ENCODE assay signal across 1 cellular context in the genomic region with DNA sequence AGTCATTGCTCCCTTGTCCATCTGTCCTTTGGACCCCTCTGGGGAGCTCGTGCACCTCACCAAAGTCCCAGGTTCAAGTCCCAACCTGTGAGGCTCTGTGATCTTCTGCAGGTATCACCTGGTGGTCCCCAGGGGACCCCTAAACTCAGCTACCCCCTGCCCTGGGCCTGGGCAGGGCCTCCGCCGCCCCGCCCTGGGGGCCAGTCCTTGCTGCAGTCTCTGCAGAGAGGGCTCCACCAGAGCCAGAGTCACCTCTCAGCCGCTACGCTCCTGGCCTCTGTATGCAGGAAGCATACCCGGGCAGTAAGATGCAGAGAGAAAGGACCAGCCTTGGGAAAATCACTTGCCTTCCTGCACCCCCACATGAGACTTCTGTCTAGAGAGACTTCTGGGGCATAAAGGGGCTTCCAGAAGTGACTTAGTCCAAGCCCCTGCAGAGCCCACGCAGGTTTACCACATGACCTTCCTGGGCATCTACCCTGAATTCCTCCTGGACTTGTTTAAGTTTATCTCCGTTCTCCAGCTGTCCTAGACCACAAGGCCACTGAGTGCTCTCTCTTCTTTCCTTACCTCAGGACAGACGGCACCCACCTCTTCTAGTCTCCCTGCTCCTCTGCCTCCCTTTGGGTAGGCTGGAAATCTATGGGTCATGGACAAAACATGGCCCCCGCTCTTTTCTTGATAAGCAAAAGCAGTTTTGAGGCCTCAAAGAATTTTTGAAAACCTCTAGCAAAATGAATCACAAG.
TF ChIP-seq lines count a peak whose summit lies in the region.

No MANE protein-coding gene starts in this region.

TF ChIP-seq in K562, 482 proteins besides CTCF, POLR2A, EP300 and RAD21 (continues in another document):
- TF ChIP-seq SAP30 (IDR thresholded peaks at IDR 0.05; ENCODE audit: borderline replicate concordance, insufficient read depth, low read depth, low read length, poor library complexity, severe bottlenecking) (peak; percentile 29), WHSC1 (IDR thresholded peaks at IDR 0.05; ENCODE audit: low read length) (peak; percentile 25), TSC22D4 (tag; IDR thresholded peaks at IDR 0.05) (no peak), ZNF197 (CRISPR knock-in tag; IDR thresholded peaks at IDR 0.05; ENCODE audit: low read depth) (no peak), SMARCE1 (IDR thresholded peaks at IDR 0.05) (peak; percentile 74), CBFA2T3 (IDR thresholded peaks at IDR 0.05) (peak; percentile 87), HDAC2 (IDR thresholded peaks at IDR 0.05) (no peak), RAD51 (IDR thresholded peaks at IDR 0.05; ENCODE audit: borderline replicate concordance, low read depth) (peak; percentile 32; the same call in 1 of the 2 replicates), MAFG (tag; conservative IDR thresholded peaks at IDR 0.05) (no peak), SMAD4 (CRISPR knock-in tag; conservative IDR thresholded peaks at IDR 0.05) (0 out of 2 replicates have a peak, but pooled peaks have one; percentile 23), POLR2H (tag; IDR thresholded peaks at IDR 0.05; ENCODE audit: low read depth) (peak; percentile 14; the same call in 1 of the 2 replicates), CXXC5 (CRISPR knock-in tag; IDR thresholded peaks at IDR 0.05) (peak; percentile 61), SMARCA4 (IDR thresholded peaks at IDR 0.05) (peak; percentile 84), MYC (IDR thresholded peaks at IDR 0.05; ENCODE audit: low read depth, low read length) (peak; percentile 46; the same call in 1 of the 2 replicates), MYC (CRISPR knock-in tag; IDR thresholded peaks at IDR 0.05; ENCODE audit: borderline replicate concordance, low read depth) (0 out of 2 replicates have a peak, but pooled peaks have one; percentile 43), ZNF695 (CRISPR knock-in tag; IDR thresholded peaks at IDR 0.05) (no peak), MECOM (CRISPR knock-in tag; IDR thresholded peaks at IDR 0.05) (no peak), CREM (IDR thresholded peaks at IDR 0.05; ENCODE audit: low read depth) (peak; percentile 3; the same call in 1 of the 2 replicates), TBP (optimal IDR thresholded peaks at IDR 0.05; ENCODE audit: low read depth, low read length) (peak; percentile 57), TEAD2 (tag; IDR thresholded peaks at IDR 0.05) (no peak), ZBTB8A (IDR thresholded peaks at IDR 0.05; ENCODE audit: partially characterized antibody) (no peak), POLR2G (IDR thresholded peaks at IDR 0.05; ENCODE audit: low read depth, low read length) (0 out of 2 replicates have a peak, but pooled peaks have one; percentile 34), EWSR1 (IDR thresholded peaks at IDR 0.05; ENCODE audit: borderline replicate concordance, low read depth, partially characterized antibody) (no peak), ZBTB7A (IDR thresholded peaks at IDR 0.05; ENCODE audit: borderline replicate concordance, control insufficient read depth, low read depth, low read length) (peak; percentile 49; the same call in 1 of the 2 replicates), MTA2 (IDR thresholded peaks at IDR 0.05; ENCODE audit: low read depth) (peak; percentile 73), NEUROD1 (IDR thresholded peaks at IDR 0.05; ENCODE audit: borderline replicate concordance, low read depth, low read length, partially characterized antibody) (peak; percentile 27), HNRNPK (IDR thresholded peaks at IDR 0.05; ENCODE audit: low read depth, low read length, poor library complexity, severe bottlenecking) (no peak), TAL1 (IDR thresholded peaks at IDR 0.05) (peak; percentile 82), KDM5B (IDR thresholded peaks at IDR 0.05; ENCODE audit: insufficient replicate concordance, low read depth, low read length) (peak; percentile 39), RBFOX2 (IDR thresholded peaks at IDR 0.05; ENCODE audit: low read depth, low read length) (peak; percentile 42; the same call in 1 of the 2 replicates), CC2D1A (IDR thresholded peaks at IDR 0.05) (no peak), CBFA2T2 (conservative IDR thresholded peaks at IDR 0.05) (peak; percentile 76)
- TF ChIP-seq, protein P1, sequence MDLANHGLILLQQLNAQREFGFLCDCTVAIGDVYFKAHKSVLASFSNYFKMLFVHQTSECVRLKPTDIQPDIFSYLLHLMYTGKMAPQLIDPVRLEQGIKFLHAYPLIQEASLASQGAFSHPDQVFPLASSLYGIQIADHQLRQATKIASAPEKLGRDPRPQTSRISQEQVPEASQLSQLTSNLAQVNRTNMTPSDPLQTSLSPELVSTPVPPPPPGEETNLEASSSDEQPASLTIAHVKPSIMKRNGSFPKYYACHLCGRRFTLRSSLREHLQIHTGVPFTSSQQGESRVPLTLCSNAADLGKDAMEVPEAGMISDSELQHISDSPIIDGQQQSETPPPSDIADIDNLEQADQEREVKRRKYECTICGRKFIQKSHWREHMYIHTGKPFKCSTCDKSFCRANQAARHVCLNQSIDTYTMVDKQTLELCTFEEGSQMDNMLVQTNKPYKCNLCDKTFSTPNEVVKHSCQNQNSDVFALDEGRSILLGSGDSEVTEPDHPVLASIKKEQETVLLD (IDR thresholded peaks at IDR 0.05): peak; percentile 42; the same call in 1 of the 2 replicates
- TF ChIP-seq, protein P2, sequence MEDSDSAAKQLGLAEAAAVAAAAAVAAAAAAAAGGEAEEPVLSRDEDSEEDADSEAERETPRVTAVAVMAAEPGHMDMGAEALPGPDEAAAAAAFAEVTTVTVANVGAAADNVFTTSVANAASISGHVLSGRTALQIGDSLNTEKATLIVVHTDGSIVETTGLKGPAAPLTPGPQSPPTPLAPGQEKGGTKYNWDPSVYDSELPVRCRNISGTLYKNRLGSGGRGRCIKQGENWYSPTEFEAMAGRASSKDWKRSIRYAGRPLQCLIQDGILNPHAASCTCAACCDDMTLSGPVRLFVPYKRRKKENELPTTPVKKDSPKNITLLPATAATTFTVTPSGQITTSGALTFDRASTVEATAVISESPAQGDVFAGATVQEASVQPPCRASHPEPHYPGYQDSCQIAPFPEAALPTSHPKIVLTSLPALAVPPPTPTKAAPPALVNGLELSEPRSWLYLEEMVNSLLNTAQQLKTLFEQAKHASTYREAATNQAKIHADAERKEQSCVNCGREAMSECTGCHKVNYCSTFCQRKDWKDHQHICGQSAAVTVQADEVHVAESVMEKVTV (CRISPR knock-in tag; IDR thresholded peaks at IDR 0.05): no peak
- TF ChIP-seq, protein P3, sequence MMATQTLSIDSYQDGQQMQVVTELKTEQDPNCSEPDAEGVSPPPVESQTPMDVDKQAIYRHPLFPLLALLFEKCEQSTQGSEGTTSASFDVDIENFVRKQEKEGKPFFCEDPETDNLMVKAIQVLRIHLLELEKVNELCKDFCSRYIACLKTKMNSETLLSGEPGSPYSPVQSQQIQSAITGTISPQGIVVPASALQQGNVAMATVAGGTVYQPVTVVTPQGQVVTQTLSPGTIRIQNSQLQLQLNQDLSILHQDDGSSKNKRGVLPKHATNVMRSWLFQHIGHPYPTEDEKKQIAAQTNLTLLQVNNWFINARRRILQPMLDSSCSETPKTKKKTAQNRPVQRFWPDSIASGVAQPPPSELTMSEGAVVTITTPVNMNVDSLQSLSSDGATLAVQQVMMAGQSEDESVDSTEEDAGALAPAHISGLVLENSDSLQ (IDR thresholded peaks at IDR 0.05): no peak
- TF ChIP-seq, protein P4, sequence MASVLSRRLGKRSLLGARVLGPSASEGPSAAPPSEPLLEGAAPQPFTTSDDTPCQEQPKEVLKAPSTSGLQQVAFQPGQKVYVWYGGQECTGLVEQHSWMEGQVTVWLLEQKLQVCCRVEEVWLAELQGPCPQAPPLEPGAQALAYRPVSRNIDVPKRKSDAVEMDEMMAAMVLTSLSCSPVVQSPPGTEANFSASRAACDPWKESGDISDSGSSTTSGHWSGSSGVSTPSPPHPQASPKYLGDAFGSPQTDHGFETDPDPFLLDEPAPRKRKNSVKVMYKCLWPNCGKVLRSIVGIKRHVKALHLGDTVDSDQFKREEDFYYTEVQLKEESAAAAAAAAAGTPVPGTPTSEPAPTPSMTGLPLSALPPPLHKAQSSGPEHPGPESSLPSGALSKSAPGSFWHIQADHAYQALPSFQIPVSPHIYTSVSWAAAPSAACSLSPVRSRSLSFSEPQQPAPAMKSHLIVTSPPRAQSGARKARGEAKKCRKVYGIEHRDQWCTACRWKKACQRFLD (CRISPR knock-in tag; IDR thresholded peaks at IDR 0.05): peak; percentile 53; the same call in 1 of the 2 replicates
- TF ChIP-seq, protein P5, sequence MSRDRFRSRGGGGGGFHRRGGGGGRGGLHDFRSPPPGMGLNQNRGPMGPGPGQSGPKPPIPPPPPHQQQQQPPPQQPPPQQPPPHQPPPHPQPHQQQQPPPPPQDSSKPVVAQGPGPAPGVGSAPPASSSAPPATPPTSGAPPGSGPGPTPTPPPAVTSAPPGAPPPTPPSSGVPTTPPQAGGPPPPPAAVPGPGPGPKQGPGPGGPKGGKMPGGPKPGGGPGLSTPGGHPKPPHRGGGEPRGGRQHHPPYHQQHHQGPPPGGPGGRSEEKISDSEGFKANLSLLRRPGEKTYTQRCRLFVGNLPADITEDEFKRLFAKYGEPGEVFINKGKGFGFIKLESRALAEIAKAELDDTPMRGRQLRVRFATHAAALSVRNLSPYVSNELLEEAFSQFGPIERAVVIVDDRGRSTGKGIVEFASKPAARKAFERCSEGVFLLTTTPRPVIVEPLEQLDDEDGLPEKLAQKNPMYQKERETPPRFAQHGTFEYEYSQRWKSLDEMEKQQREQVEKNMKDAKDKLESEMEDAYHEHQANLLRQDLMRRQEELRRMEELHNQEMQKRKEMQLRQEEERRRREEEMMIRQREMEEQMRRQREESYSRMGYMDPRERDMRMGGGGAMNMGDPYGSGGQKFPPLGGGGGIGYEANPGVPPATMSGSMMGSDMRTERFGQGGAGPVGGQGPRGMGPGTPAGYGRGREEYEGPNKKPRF (IDR thresholded peaks at IDR 0.05; ENCODE audit: low read depth, low read length): no peak
- TF ChIP-seq, protein P6, sequence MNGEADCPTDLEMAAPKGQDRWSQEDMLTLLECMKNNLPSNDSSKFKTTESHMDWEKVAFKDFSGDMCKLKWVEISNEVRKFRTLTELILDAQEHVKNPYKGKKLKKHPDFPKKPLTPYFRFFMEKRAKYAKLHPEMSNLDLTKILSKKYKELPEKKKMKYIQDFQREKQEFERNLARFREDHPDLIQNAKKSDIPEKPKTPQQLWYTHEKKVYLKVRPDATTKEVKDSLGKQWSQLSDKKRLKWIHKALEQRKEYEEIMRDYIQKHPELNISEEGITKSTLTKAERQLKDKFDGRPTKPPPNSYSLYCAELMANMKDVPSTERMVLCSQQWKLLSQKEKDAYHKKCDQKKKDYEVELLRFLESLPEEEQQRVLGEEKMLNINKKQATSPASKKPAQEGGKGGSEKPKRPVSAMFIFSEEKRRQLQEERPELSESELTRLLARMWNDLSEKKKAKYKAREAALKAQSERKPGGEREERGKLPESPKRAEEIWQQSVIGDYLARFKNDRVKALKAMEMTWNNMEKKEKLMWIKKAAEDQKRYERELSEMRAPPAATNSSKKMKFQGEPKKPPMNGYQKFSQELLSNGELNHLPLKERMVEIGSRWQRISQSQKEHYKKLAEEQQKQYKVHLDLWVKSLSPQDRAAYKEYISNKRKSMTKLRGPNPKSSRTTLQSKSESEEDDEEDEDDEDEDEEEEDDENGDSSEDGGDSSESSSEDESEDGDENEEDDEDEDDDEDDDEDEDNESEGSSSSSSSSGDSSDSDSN (IDR thresholded peaks at IDR 0.05; ENCODE audit: borderline replicate concordance in 1 of 2, low read depth in 2 of 2, low read length in 2 of 2): peak in 1 of 2 experiments; percentile 52; a peak in 3 of 4 replicates
- TF ChIP-seq, protein P7, sequence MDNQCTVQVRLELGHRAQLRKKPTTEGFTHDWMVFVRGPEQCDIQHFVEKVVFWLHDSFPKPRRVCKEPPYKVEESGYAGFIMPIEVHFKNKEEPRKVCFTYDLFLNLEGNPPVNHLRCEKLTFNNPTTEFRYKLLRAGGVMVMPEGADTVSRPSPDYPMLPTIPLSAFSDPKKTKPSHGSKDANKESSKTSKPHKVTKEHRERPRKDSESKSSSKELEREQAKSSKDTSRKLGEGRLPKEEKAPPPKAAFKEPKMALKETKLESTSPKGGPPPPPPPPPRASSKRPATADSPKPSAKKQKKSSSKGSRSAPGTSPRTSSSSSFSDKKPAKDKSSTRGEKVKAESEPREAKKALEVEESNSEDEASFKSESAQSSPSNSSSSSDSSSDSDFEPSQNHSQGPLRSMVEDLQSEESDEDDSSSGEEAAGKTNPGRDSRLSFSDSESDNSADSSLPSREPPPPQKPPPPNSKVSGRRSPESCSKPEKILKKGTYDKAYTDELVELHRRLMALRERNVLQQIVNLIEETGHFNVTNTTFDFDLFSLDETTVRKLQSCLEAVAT (IDR thresholded peaks at IDR 0.05): peak; percentile 54 to 83
- TF ChIP-seq, protein P8, sequence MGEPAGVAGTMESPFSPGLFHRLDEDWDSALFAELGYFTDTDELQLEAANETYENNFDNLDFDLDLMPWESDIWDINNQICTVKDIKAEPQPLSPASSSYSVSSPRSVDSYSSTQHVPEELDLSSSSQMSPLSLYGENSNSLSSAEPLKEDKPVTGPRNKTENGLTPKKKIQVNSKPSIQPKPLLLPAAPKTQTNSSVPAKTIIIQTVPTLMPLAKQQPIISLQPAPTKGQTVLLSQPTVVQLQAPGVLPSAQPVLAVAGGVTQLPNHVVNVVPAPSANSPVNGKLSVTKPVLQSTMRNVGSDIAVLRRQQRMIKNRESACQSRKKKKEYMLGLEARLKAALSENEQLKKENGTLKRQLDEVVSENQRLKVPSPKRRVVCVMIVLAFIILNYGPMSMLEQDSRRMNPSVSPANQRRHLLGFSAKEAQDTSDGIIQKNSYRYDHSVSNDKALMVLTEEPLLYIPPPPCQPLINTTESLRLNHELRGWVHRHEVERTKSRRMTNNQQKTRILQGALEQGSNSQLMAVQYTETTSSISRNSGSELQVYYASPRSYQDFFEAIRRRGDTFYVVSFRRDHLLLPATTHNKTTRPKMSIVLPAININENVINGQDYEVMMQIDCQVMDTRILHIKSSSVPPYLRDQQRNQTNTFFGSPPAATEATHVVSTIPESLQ (CRISPR knock-in tag; IDR thresholded peaks at IDR 0.05): no peak; the same call in 1 of the 2 replicates
- TF ChIP-seq, protein P9, sequence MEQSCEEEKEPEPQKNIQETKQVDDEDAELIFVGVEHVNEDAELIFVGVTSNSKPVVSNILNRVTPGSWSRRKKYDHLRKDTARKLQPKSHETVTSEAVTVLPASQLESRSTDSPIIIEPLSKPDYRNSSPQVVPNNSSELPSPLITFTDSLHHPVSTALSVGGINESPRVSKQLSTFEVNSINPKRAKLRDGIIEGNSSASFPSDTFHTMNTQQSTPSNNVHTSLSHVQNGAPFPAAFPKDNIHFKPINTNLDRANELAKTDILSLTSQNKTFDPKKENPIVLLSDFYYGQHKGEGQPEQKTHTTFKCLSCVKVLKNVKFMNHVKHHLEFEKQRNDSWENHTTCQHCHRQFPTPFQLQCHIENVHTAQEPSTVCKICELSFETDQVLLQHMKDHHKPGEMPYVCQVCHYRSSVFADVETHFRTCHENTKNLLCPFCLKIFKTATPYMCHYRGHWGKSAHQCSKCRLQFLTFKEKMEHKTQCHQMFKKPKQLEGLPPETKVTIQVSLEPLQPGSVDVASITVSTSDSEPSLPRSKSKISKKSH (CRISPR knock-in tag; IDR thresholded peaks at IDR 0.05): no peak
- TF ChIP-seq, protein P10, sequence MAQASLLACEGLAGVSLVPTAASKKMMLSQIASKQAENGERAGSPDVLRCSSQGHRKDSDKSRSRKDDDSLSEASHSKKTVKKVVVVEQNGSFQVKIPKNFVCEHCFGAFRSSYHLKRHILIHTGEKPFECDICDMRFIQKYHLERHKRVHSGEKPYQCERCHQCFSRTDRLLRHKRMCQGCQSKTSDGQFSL (CRISPR knock-in tag; IDR thresholded peaks at IDR 0.05): no peak
- TF ChIP-seq, protein P10 (tag; IDR thresholded peaks at IDR 0.05): 0 out of 4 replicates have a peak, but pooled peaks have one; percentile 8 to 36
